12 cellular contexts compared by ENCODE assay signal in genomic region chr1:198696211-198696610, GRCh38. TPM values are rescaled to one million over a fixed set of nuclear protein-coding genes. Genes with fewer than 3 reads are reported as not detected.
DNase-seq lines count a peak whose midpoint lies in the region; ATAC-seq lines count a peak whose summit lies in the region.
"Had no signal": no experiment of that assay in that cellular context is flagged by ENCODE, and none has a peak within 500 bp of the region (broad histone marks: within the 10 kb centered on the region; RNA-seq: fewer than 3 reads in every experiment).

No MANE protein-coding gene starts in this region.

- ATAC-seq in GM19324 (IDR thresholded peaks at IDR 0.05; ENCODE audit: low FRiP score, unreplicated experiment) (peak; percentile 56), HG03066 (IDR thresholded peaks at IDR 0.05; ENCODE audit: low read depth, unreplicated experiment) (peak; percentile 59), GM21381 (IDR thresholded peaks at IDR 0.05; ENCODE audit: unreplicated experiment) (no peak)

- peaks cover 61 to 81% (median 72%) of the 10 kb centered on the region in 4 donors for H3K4me1 Mint-ChIP-seq in CD4-positive, alpha-beta memory T cell
- H3K4me1 Mint-ChIP-seq in activated CD4-positive, alpha-beta memory T cell treated with anti-CD3 and anti-CD28 coated beads, Interleukin-2, amount 10 ng/mL, durations not matched to agents 7 days and 5 days = peaks cover 77% of the 10 kb centered on the region

- no peak overlapping the region for H3K4me3 ChIP-seq in CD4-positive, alpha-beta memory T cell (ENCODE audit: low read length in 2 of 2)
- H3K4me3 ChIP-seq: left ventricle myocardium inferior, SK-N-MC, thyroid gland had no signal

- H3K27ac Mint-ChIP-seq in CD4-positive, alpha-beta memory T cell = peak overlapping the region; percentile 41 to 91 (median 71)
- peak overlapping the region; percentile 7 for H3K27ac Mint-ChIP-seq in activated CD4-positive, alpha-beta memory T cell treated with anti-CD3 and anti-CD28 coated beads, Interleukin-2, amount 10 ng/mL, durations not matched to agents 7 days and 5 days

- H3K36me3 Mint-ChIP-seq in CD4-positive, alpha-beta memory T cell = peaks cover 63 to 70% of the 10 kb centered on the region in 2 donors
- H3K36me3 Mint-ChIP-seq in activated CD4-positive, alpha-beta memory T cell treated with anti-CD3 and anti-CD28 coated beads, Interleukin-2, amount 10 ng/mL, durations not matched to agents 7 days and 5 days (ENCODE audit: low read depth) = peaks cover 83% of the 10 kb centered on the region

- H3K4me3 Mint-ChIP-seq in CD4-positive, alpha-beta memory T cell = peak overlapping the region in 7 of 8 donors; percentile 33 to 75 (median 49)
- no peak overlapping the region for H3K4me3 Mint-ChIP-seq in activated CD4-positive, alpha-beta memory T cell treated with anti-CD3 and anti-CD28 coated beads, Interleukin-2, amount 10 ng/mL, durations not matched to agents 7 days and 5 days

- CTCF ChIA-PET in CD4-positive, alpha-beta memory T cell (lab: Charles Lee; ENCODE audit: partially characterized antibody) = interaction anchor here (1.0 kb wide), 2 partner anchors 15 to 230 kb away, joined by 3 to 4 read pairs; no protein-coding TSS in a partner anchor
- CTCF ChIA-PET in activated CD4-positive, alpha-beta memory T cell treated with anti-CD3 and anti-CD28 coated beads, Interleukin-2, amount 10 ng/mL, durations not matched to agents 7 days and 5 days (lab: Charles Lee) = interaction anchor here (0.6 kb wide), 1 partner anchor 10 kb away, joined by 3 read pairs; no protein-coding TSS in a partner anchor

- H3K27me3 Mint-ChIP-seq in CD4-positive, alpha-beta memory T cell = no peaks in the 10 kb centered on the region
- no peaks in the 10 kb centered on the region for H3K27me3 Mint-ChIP-seq in activated CD4-positive, alpha-beta memory T cell treated with anti-CD3 and anti-CD28 coated beads, Interleukin-2, amount 10 ng/mL, durations not matched to agents 7 days and 5 days

- H3K27ac ChIP-seq in CD4-positive, alpha-beta memory T cell (ENCODE audit: low read depth, low read length) = no peak overlapping the region
- H3K27ac ChIP-seq: left ventricle myocardium inferior, SK-N-MC, thyroid gland had no signal

- H3K27me3 ChIP-seq in CD4-positive, alpha-beta memory T cell (ENCODE audit: insufficient read depth, low read length) = no peaks in the 10 kb centered on the region
- H3K27me3 ChIP-seq: thyroid gland had no signal

- H3K9me3 ChIP-seq in CD4-positive, alpha-beta memory T cell (ENCODE audit: control insufficient read depth in 1 of 2, low read length in 2 of 2) = no peaks in the 10 kb centered on the region
- H3K9me3 ChIP-seq: left ventricle myocardium inferior, thyroid gland had no signal

- H3K4me1 ChIP-seq in CD4-positive, alpha-beta memory T cell (ENCODE audit: insufficient read depth, low read length) = peaks cover 89% of the 10 kb centered on the region
- H3K4me1 ChIP-seq: left ventricle myocardium inferior had no signal

- intact Hi-C loops in CD4-positive, alpha-beta memory T cell (cut with micrococcal nuclease) = loop anchor here (10.0 kb wide), 1 partner anchor 421 kb away; no protein-coding TSS in a partner anchor

- DNase-seq in CD4-positive, alpha-beta memory T cell = no peak
- no peak for DNase-seq in activated CD4-positive, alpha-beta memory T cell treated with anti-CD3 and anti-CD28 coated beads, Interleukin-2, amount 10 ng/mL, durations not matched to agents 7 days and 5 days
- no peak for DNase-seq in NK-92 (lab: John Stamatoyannopoulos, UW; ENCODE audit: unreplicated experiment)
- DNase-seq in GDM1 (lab: John Stamatoyannopoulos, UW) = no peak
- DNase-seq in T-helper 9 cell = no peak
- DNase-seq: left ventricle myocardium inferior, NCI-H2171 treated with DMSO at 0.1 percent for 48 hours, thyroid gland had no signal

- POLR2A ChIA-PET in CD4-positive, alpha-beta memory T cell (lab: Charles Lee; ENCODE audit: partially characterized antibody) = interaction anchor here (1.3 kb wide), 1 partner anchor 33 kb away, joined by 3 read pairs; no protein-coding TSS in a partner anchor
- POLR2A ChIA-PET in activated CD4-positive, alpha-beta memory T cell treated with anti-CD3 and anti-CD28 coated beads, Interleukin-2, amount 10 ng/mL, durations not matched to agents 7 days and 5 days (lab: Charles Lee) = interaction anchor here (0.5 to 1.7 kb wide), 4 partner anchors 8 to 1974 kb away, joined by 3 to 6 read pairs (median 4); no protein-coding TSS in a partner anchor

- H3K36me3 ChIP-seq in CD4-positive, alpha-beta memory T cell (ENCODE audit: insufficient read depth, low read length) = peaks cover 53% of the 10 kb centered on the region
- H3K36me3 ChIP-seq: left ventricle myocardium inferior, thyroid gland had no signal

- H3K9me3 Mint-ChIP-seq in CD4-positive, alpha-beta memory T cell = no peaks in the 10 kb centered on the region
- no peaks in the 10 kb centered on the region for H3K9me3 Mint-ChIP-seq in activated CD4-positive, alpha-beta memory T cell treated with anti-CD3 and anti-CD28 coated beads, Interleukin-2, amount 10 ng/mL, durations not matched to agents 7 days and 5 days

RNA-seq across cellular contexts. Expression of gene PTPRC, which starts 57.4 kb away (rescaled TPM):
- 100 to 1,000 TPM; 974 to 987 TPM for total RNA-seq in CD4-positive, alpha-beta memory T cell
- polyA plus RNA-seq in CD4-positive, alpha-beta memory T cell = 1,000 to 10,000 TPM in 1 of 2 donors, 100 to 1,000 TPM in 1; 915 to 1,019 TPM
- 100 to 1,000 TPM; 724 to 731 TPM for total RNA-seq in activated CD4-positive, alpha-beta memory T cell treated with anti-CD3 and anti-CD28 coated beads, Interleukin-2, amount 10 ng/mL, durations not matched to agents 7 days and 5 days
